ENCODE assay signal across 8 cellular contexts in the genomic region with DNA sequence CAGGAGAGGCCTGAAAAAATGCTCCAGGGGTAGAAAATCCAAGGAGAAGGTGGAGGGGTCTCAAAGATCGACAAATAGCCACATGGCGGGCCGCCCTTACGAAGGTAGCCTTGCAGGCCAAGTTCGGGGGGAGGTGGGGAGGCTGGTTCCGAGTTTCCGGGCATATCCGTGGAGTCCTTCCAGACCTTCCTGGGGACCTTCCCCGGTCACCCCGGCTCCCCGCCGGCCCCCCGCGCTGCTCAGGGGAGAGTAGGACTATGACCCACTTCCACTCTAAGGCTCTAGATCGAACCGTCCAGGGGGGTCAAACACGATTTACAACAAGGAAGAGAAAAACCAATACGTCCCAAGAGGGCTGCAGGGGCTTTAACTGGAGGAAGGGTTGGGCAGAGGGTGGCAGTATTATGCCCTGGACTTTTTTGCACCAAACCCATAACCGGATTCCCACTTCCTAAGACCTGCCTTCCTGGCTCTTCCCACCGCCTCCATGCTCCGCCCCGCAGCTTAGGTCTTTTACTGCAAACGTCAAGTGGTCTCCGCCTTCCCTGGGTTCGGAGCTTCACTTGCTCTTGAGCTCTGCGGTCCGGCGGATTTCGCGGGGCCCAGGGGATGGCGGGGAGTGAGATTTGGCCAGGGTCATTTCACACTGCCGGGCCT. TPM values are rescaled to one million over a fixed set of nuclear protein-coding genes. Genes with fewer than 3 reads are reported as not detected.
DNase-seq lines count a peak whose midpoint lies in the region; ATAC-seq and TF ChIP-seq lines count a peak whose summit lies in the region.

No MANE protein-coding gene starts in this region.

- no peaks in the 10 kb centered on the region for H3K4me1 ChIP-seq in ACC112 (ENCODE audit: control insufficient read depth, insufficient read depth, low read length, unreplicated experiment)
- peaks cover 8% of the 10 kb centered on the region for H3K4me1 ChIP-seq in adipocyte (ENCODE audit: control insufficient read depth, insufficient read depth, low read length)
- peaks cover 0 to 15% of the 10 kb centered on the region in 2 donors for H3K4me1 ChIP-seq in right atrium auricular region
- H3K4me1 ChIP-seq in psoas muscle, result no peaks in the 10 kb centered on the region

- H3K9ac ChIP-seq in adipocyte (ENCODE audit: low read length), result peak overlapping the region; percentile 42

- H3K36me3 ChIP-seq in ACC112 (ENCODE audit: insufficient read depth, low read length) (no peaks in the 10 kb centered on the region), adipocyte (ENCODE audit: control insufficient read depth, insufficient read depth, low read length, severe bottlenecking) (no peaks in the 10 kb centered on the region), right atrium auricular region (no peaks in the 10 kb centered on the region), psoas muscle (ENCODE audit: insufficient read depth in 1 of 2, low read depth in 1 of 2) (no peaks in the 10 kb centered on the region)

- 7 to 11% (median 8%) methylated on average over 30 to 32 of the region's 32 CpGs for WGBS in psoas muscle, 3 donors

- TF ChIP-seq CTCF in right atrium auricular region (IDR thresholded peaks at IDR 0.05), result no peak
- no peak for TF ChIP-seq CTCF in psoas muscle (IDR thresholded peaks at IDR 0.05)

- DNase-seq in NCI-H1694 treated with DMSO at 0.1 percent for 48 hours (lab: John Stamatoyannopoulos, UW) (peak; percentile 85), adipocyte (ENCODE audit: low read depth) (peak; percentile 53), right atrium auricular region (ENCODE audit: low spot score) (peak; percentile 59), psoas muscle (peak; percentile 23 to 56), KG1 (lab: John Stamatoyannopoulos, UW) (no peak)

- no peaks in the 10 kb centered on the region for H3K79me2 ChIP-seq in ACC112 (ENCODE audit: control insufficient read depth, insufficient read depth, low read length, unreplicated experiment)

- H3K27ac ChIP-seq in ACC112 (ENCODE audit: low read depth, low read length) (no peak overlapping the region), right atrium auricular region (no peak overlapping the region), psoas muscle (no peak overlapping the region)

- intact Hi-C loops in psoas muscle (cut with DNase I), result no loop called here

- H3K27me3 ChIP-seq in ACC112 (ENCODE audit: insufficient read depth, low read length), result peaks cover 64% of the 10 kb centered on the region
- H3K27me3 ChIP-seq in adipocyte (replicated peaks; ENCODE audit: control insufficient read depth, insufficient read depth, low read length), result peaks cover 54% of the 10 kb centered on the region
- peaks cover 0 to 6% of the 10 kb centered on the region in 2 donors for H3K27me3 ChIP-seq in right atrium auricular region
- peaks cover 0 to 27% (median 5%) of the 10 kb centered on the region in 3 donors for H3K27me3 ChIP-seq in psoas muscle (ENCODE audit: insufficient read depth in 3 of 3, low read length in 2 of 3)

- H3K9me3 ChIP-seq in adipocyte (ENCODE audit: control insufficient read depth, low read length), result peaks cover 18% of the 10 kb centered on the region
- no peaks in the 10 kb centered on the region for H3K9me3 ChIP-seq in right atrium auricular region
- H3K9me3 ChIP-seq in psoas muscle, result peaks cover 5% of the 10 kb centered on the region

- H2AFZ ChIP-seq in ACC112 (ENCODE audit: low read length, unreplicated experiment), result peak overlapping the region; percentile 7

- peak overlapping the region; percentile 73 for H3K4me3 ChIP-seq in ACC112 (ENCODE audit: low read depth, low read length)
- peak overlapping the region; percentile 80 for H3K4me3 ChIP-seq in adipocyte (ENCODE audit: low read length)
- peak overlapping the region; percentile 56 for H3K4me3 ChIP-seq in right atrium auricular region
- H3K4me3 ChIP-seq in psoas muscle, result peak overlapping the region; percentile 67

- ATAC-seq in GM18907 (IDR thresholded peaks at IDR 0.05; ENCODE audit: unreplicated experiment) (peak; percentile 32), psoas muscle (peak in 2 of 4 donors; percentile 11 to 27), HG03196 (IDR thresholded peaks at IDR 0.05; ENCODE audit: unreplicated experiment) (no peak)

RNA-seq across cellular contexts. Expression of a gene that starts 0.8 kb away (rescaled TPM):
- total RNA-seq in right atrium auricular region (1 to 10 TPM in 1 of 2 donors, under 1 TPM in 1; 0.63 to 1.2 TPM), psoas muscle (under 1 TPM in 2 of 4 donors, not detected in 2; 0.04 to 0.11 TPM)
- polyA plus RNA-seq in psoas muscle, result under 1 TPM; 0.04 to 0.07 (median 0.05) TPM
